1 cellular context compared by ENCODE assay signal in genomic region chr6:161353208-161353613, GRCh38.
TF ChIP-seq lines count a peak whose summit lies in the region.

No MANE protein-coding gene starts in this region.

TF ChIP-seq in H1, 55 proteins besides CTCF, POLR2A, EP300 and RAD21 (continued from another document):
- TF ChIP-seq CHD7 (IDR thresholded peaks at IDR 0.05; ENCODE audit: insufficient replicate concordance, low read length) (no peak), RBBP5 (IDR thresholded peaks at IDR 0.05; ENCODE audit: borderline replicate concordance, low read depth, low read length) (no peak), POLR2AphosphoS5 (IDR thresholded peaks at IDR 0.05; ENCODE audit: low read depth, low read length) (no peak), GTF2F1 (IDR thresholded peaks at IDR 0.05; ENCODE audit: borderline replicate concordance, low read depth, low read length) (no peak)
- TF ChIP-seq, protein P1, sequence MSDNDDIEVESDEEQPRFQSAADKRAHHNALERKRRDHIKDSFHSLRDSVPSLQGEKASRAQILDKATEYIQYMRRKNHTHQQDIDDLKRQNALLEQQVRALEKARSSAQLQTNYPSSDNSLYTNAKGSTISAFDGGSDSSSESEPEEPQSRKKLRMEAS (IDR thresholded peaks at IDR 0.05): peak; percentile 75
